Comparison of ENCODE assay signal across 15 cellular contexts in genomic region chr7:17212188-17212587, GRCh38.
DNase-seq lines count a peak whose midpoint lies in the region; ATAC-seq and TF ChIP-seq lines count a peak whose summit lies in the region.
"Had no signal": no experiment of that assay in that cellular context is flagged by ENCODE, and none has a peak within 500 bp of the region (broad histone marks: within the 10 kb centered on the region; RNA-seq: fewer than 3 reads in every experiment).

No MANE protein-coding gene starts in this region.

- H2AFZ ChIP-seq in Loucy (ENCODE audit: low read length) (peak overlapping the region; percentile 32; the same call in 1 of the 2 replicates), smooth muscle cell (ENCODE audit: low read depth) (peak overlapping the region; percentile 80)

- H3K9me3 Mint-ChIP-seq in activated CD4-positive, alpha-beta memory T cell treated with anti-CD3 and anti-CD28 coated beads, Interleukin-2, amount 10 ng/mL, durations not matched to agents 7 days and 5 days: peaks cover 4% of the 10 kb centered on the region

- H3K4me3 Mint-ChIP-seq in activated CD4-positive, alpha-beta memory T cell treated with anti-CD3 and anti-CD28 coated beads, Interleukin-2, amount 10 ng/mL, durations not matched to agents 7 days and 5 days: no peak overlapping the region
- H3K4me3 Mint-ChIP-seq: CD4-positive, CD25-positive, alpha-beta regulatory T cell had no signal

- no peaks in the 10 kb centered on the region for H3K36me3 Mint-ChIP-seq in activated CD4-positive, alpha-beta memory T cell treated with anti-CD3 and anti-CD28 coated beads, Interleukin-2, amount 10 ng/mL, durations not matched to agents 7 days and 5 days (ENCODE audit: low read depth)
- H3K36me3 Mint-ChIP-seq: CD4-positive, CD25-positive, alpha-beta regulatory T cell had no signal

- H3K4me2 ChIP-seq in Loucy (ENCODE audit: low read depth, low read length, poor library complexity, severe bottlenecking) (no peak overlapping the region), smooth muscle cell (no peak overlapping the region)
- H3K4me2 ChIP-seq: BLaER1 treated with 17β-estradiol and CSF1 and Interleukin-3, amounts not matched to agents 10 nM and 100 nM had no signal

- peak; percentile 27 for DNase-seq in NCI-H82 (lab: John Stamatoyannopoulos, UW)
- no peak for DNase-seq in NCI-H82 treated with DMSO at 0.1 percent for 48 hours (lab: John Stamatoyannopoulos, UW; ENCODE audit: unreplicated experiment)
- no peak for DNase-seq in smooth muscle cell (lab: John Stamatoyannopoulos, UW; ENCODE audit: unreplicated experiment)
- no peak for DNase-seq in activated T-cell treated with anti-CD3 and anti-CD28 coated beads, Interleukin-2, amount 50 U/mL, for 1 hour
- DNase-seq in activated CD4-positive, alpha-beta memory T cell treated with anti-CD3 and anti-CD28 coated beads, Interleukin-2, amount 10 ng/mL, durations not matched to agents 7 days and 5 days: no peak
- DNase-seq: 8988T; ACHN; CD4-positive, CD25-positive, alpha-beta regulatory T cell; DMS79 had no signal

- no peaks in the 10 kb centered on the region for H3K27me3 ChIP-seq in Loucy (ENCODE audit: insufficient read depth, low read length, poor library complexity, severe bottlenecking)
- H3K27me3 ChIP-seq in liver (ENCODE audit: control insufficient read depth in 4 of 4, insufficient read depth in 4 of 4, low read length in 3 of 4): no peaks in the 10 kb centered on the region
- H3K27me3 ChIP-seq in smooth muscle cell (ENCODE audit: low read depth): no peaks in the 10 kb centered on the region
- H3K27me3 ChIP-seq: BLaER1 treated with 17β-estradiol and CSF1 and Interleukin-3, amounts not matched to agents 10 nM and 100 nM had no signal

- H3K27ac ChIP-seq in liver (ENCODE audit: low read depth in 1 of 2, low read length in 2 of 2) (no peak overlapping the region), smooth muscle cell (ENCODE audit: low read depth) (no peak overlapping the region)
- H3K27ac ChIP-seq: BLaER1 treated with 17β-estradiol and CSF1 and Interleukin-3, amounts not matched to agents 10 nM and 100 nM had no signal

- H3K27me3 Mint-ChIP-seq in activated CD4-positive, alpha-beta memory T cell treated with anti-CD3 and anti-CD28 coated beads, Interleukin-2, amount 10 ng/mL, durations not matched to agents 7 days and 5 days: no peaks in the 10 kb centered on the region
- H3K27me3 Mint-ChIP-seq: CD4-positive, CD25-positive, alpha-beta regulatory T cell had no signal

- H3K4me1 ChIP-seq in Loucy (ENCODE audit: insufficient read depth, low read length, poor library complexity, severe bottlenecking) (peaks cover 44% of the 10 kb centered on the region), liver (ENCODE audit: control insufficient read depth in 4 of 4, insufficient read depth in 4 of 4, low read length in 3 of 4) (peaks cover 0 to 6% (median 2%) of the 10 kb centered on the region in 4 donors), smooth muscle cell (ENCODE audit: low read depth) (no peaks in the 10 kb centered on the region)
- H3K4me1 ChIP-seq: HAP-1 had no signal

- H3K4me3 ChIP-seq in Loucy (ENCODE audit: low read length, poor library complexity, severe bottlenecking) (no peak overlapping the region), liver (ENCODE audit: low read depth in 1 of 3, low read length in 3 of 3) (no peak overlapping the region), smooth muscle cell (no peak overlapping the region)
- H3K4me3 ChIP-seq: BLaER1 treated with 17β-estradiol and CSF1 and Interleukin-3, amounts not matched to agents 10 nM and 100 nM; GM12878; HAP-1 had no signal

- H4K20me1 ChIP-seq in Loucy (ENCODE audit: insufficient read depth, low read length, poor library complexity, severe bottlenecking): no peaks in the 10 kb centered on the region
- H4K20me1 ChIP-seq in smooth muscle cell (ENCODE audit: low read depth): no peaks in the 10 kb centered on the region
- H4K20me1 ChIP-seq: BLaER1 treated with 17β-estradiol and CSF1 and Interleukin-3, amounts not matched to agents 10 nM and 100 nM had no signal

- H3F3A ChIP-seq in Loucy (ENCODE audit: low read depth): no peaks in the 10 kb centered on the region
- no peaks in the 10 kb centered on the region for H3F3A ChIP-seq in smooth muscle cell (ENCODE audit: low read depth)

- POLR2A ChIA-PET in activated CD4-positive, alpha-beta memory T cell treated with anti-CD3 and anti-CD28 coated beads, Interleukin-2, amount 10 ng/mL, durations not matched to agents 7 days and 5 days (lab: Charles Lee): no interaction called here

- TF ChIP-seq CTCF in Loucy (conservative IDR thresholded peaks at IDR 0.05; ENCODE audit: low read length): no peak
- TF ChIP-seq CTCF in liver (IDR thresholded peaks at IDR 0.05; ENCODE audit: low read depth, low read length, missing input control): no peak
- no peak for TF ChIP-seq CTCF in smooth muscle cell (IDR thresholded peaks at IDR 0.05; ENCODE audit: borderline replicate concordance, insufficient read depth, poor library complexity, severe bottlenecking)

- CTCF ChIA-PET in activated CD4-positive, alpha-beta memory T cell treated with anti-CD3 and anti-CD28 coated beads, Interleukin-2, amount 10 ng/mL, durations not matched to agents 7 days and 5 days (lab: Charles Lee): no interaction called here

- H3K9ac ChIP-seq in Loucy (ENCODE audit: low read depth, low read length, poor library complexity, severe bottlenecking): no peak overlapping the region
- no peak overlapping the region for H3K9ac ChIP-seq in liver (ENCODE audit: low read depth in 1 of 2, low read length in 2 of 2)
- H3K9ac ChIP-seq in smooth muscle cell (ENCODE audit: low read depth): no peak overlapping the region
- H3K9ac ChIP-seq: BLaER1 treated with 17β-estradiol and CSF1 and Interleukin-3, amounts not matched to agents 10 nM and 100 nM had no signal

- H3K27ac Mint-ChIP-seq in activated CD4-positive, alpha-beta memory T cell treated with anti-CD3 and anti-CD28 coated beads, Interleukin-2, amount 10 ng/mL, durations not matched to agents 7 days and 5 days: no peak overlapping the region
- H3K27ac Mint-ChIP-seq: CD4-positive, CD25-positive, alpha-beta regulatory T cell had no signal

- no peak for ATAC-seq in GM19023 (IDR thresholded peaks at IDR 0.05; ENCODE audit: unreplicated experiment)
- ATAC-seq: GM12878 had no signal

- H3K9me3 ChIP-seq in Loucy (ENCODE audit: insufficient read depth, low read depth, low read length): peaks cover 4% of the 10 kb centered on the region; the same call in 1 of the 2 replicates
- no peaks in the 10 kb centered on the region for H3K9me3 ChIP-seq in liver (ENCODE audit: control insufficient read depth in 4 of 4, low read length in 3 of 4)
- no peaks in the 10 kb centered on the region for H3K9me3 ChIP-seq in smooth muscle cell (replicated peaks; ENCODE audit: low read depth)
- H3K9me3 ChIP-seq: HAP-1 had no signal

- H3K79me2 ChIP-seq in Loucy (ENCODE audit: insufficient read depth, low read length) (no peaks in the 10 kb centered on the region), smooth muscle cell (ENCODE audit: low read depth) (no peaks in the 10 kb centered on the region)

- peak; percentile 29 to 31 for TF ChIP-seq RAD21 in liver (IDR thresholded peaks at IDR 0.05)

- peaks cover under 1% of the 10 kb centered on the region for H3K4me1 Mint-ChIP-seq in activated CD4-positive, alpha-beta memory T cell treated with anti-CD3 and anti-CD28 coated beads, Interleukin-2, amount 10 ng/mL, durations not matched to agents 7 days and 5 days
- H3K4me1 Mint-ChIP-seq: CD4-positive, CD25-positive, alpha-beta regulatory T cell had no signal

- no peaks in the 10 kb centered on the region for H3K9me2 ChIP-seq in Loucy (replicated peaks; ENCODE audit: low read depth, low read length)

- H3K36me3 ChIP-seq in Loucy (ENCODE audit: insufficient read depth, low read length) (no peaks in the 10 kb centered on the region), liver (ENCODE audit: control insufficient read depth in 4 of 4, insufficient read depth in 3 of 4, low read depth in 1 of 4, low read length in 3 of 4) (no peaks in the 10 kb centered on the region), smooth muscle cell (ENCODE audit: low read depth) (no peaks in the 10 kb centered on the region)
- H3K36me3 ChIP-seq: BLaER1 treated with 17β-estradiol and CSF1 and Interleukin-3, amounts not matched to agents 10 nM and 100 nM; HAP-1 had no signal

TF ChIP-seq in liver, 16 proteins besides CTCF, POLR2A, EP300 and RAD21 (continues in another document):
- TF ChIP-seq FOXA1 (IDR thresholded peaks at IDR 0.05) (no peak), MAX (IDR thresholded peaks at IDR 0.05) (no peak), NR2F2 (IDR thresholded peaks at IDR 0.05) (no peak), HNF4A (conservative IDR thresholded peaks at IDR 0.05) (peak; percentile 92 to 94), SP1 (IDR thresholded peaks at IDR 0.05) (peak; percentile 60), FOXA2 (IDR thresholded peaks at IDR 0.05) (no peak), EGR1 (IDR thresholded peaks at IDR 0.05; ENCODE audit: low read depth in 2 of 2) (peak in 1 of 2 donors; percentile 18), GABPA (IDR thresholded peaks at IDR 0.05 in 1 of 2, conservative IDR thresholded peaks at IDR 0.05 in 1 of 2) (no peak), JUND (IDR thresholded peaks at IDR 0.05) (peak in 1 of 2 donors; percentile 38), TAF1 (conservative IDR thresholded peaks at IDR 0.05) (no peak), ZBTB33 (IDR thresholded peaks at IDR 0.05) (peak; percentile 31), YY1 (IDR thresholded peaks at IDR 0.05) (peak; percentile 68), RXRA (IDR thresholded peaks at IDR 0.05) (peak; percentile 39 to 43), HNF4G (IDR thresholded peaks at IDR 0.05) (peak; percentile 77)
